In genomic region chr1:85438353-85438752, GRCh38 we compare ENCODE assay signal across 24 cellular contexts. TPM values are rescaled to one million over a fixed set of nuclear protein-coding genes. Genes with fewer than 3 reads are reported as not detected.
DNase-seq lines count a peak whose midpoint lies in the region; ATAC-seq and TF ChIP-seq lines count a peak whose summit lies in the region.
"Had no signal": no experiment of that assay in that cellular context is flagged by ENCODE, and none has a peak within 500 bp of the region (broad histone marks: within the 10 kb centered on the region; RNA-seq: fewer than 3 reads in every experiment).

No MANE protein-coding gene starts in this region.

- WGBS in GM23248 (ENCODE audit: low coverage in 1 of 2, low lambda C conversion rate in 2 of 2, missing lambda C conversion rate in 2 of 2), 2 experiments = 42 to 63% methylated on average over 2 of the region's 2 CpGs

- no peak overlapping the region for H3K4me3 ChIP-seq in GM23248
- no peak overlapping the region for H3K4me3 ChIP-seq in fibroblast of lung (replicated peaks in 1 of 4; ENCODE audit: control extremely low read depth in 1 of 4, insufficient read depth in 1 of 4, low read depth in 3 of 4, low read length in 4 of 4)
- H3K4me3 ChIP-seq: SJSA1, tibial nerve had no signal

- H3K27me3 Mint-ChIP-seq in nephron progenitor cell (ENCODE audit: low read depth, poor library complexity) = no peaks in the 10 kb centered on the region
- H3K27me3 Mint-ChIP-seq: activated B cell treated with CpG ODN at 0.5 μM for 24 hours, IgD-negative memory B cell had no signal

- H3K27ac ChIP-seq in GM23248 = peak overlapping the region; percentile 46; the same call in 1 of the 2 replicates
- H3K27ac ChIP-seq in fibroblast of lung (ENCODE audit: insufficient read depth, low read length) = no peak overlapping the region
- H3K27ac ChIP-seq: neutrophil, SJSA1, tibial nerve had no signal

- H3K9me2 ChIP-seq in GM23248 (ENCODE audit: insufficient read depth) = no peaks in the 10 kb centered on the region

- ATAC-seq in SK-N-SH treated with all-trans-retinoic acid at 6 μM for 48 hours = peak; percentile 18; the same call in 2 of the 3 replicates
- no peak for ATAC-seq in GM19397 (IDR thresholded peaks at IDR 0.05; ENCODE audit: unreplicated experiment)
- ATAC-seq in HG02885 (IDR thresholded peaks at IDR 0.05; ENCODE audit: poor library complexity, unreplicated experiment) = no peak
- ATAC-seq: activated CD8-positive, alpha-beta T cell treated with anti-CD3 and anti-CD28 coated beads, Interleukin-2, amount 10 ng/mL, durations not matched to agents 7 days and 5 days; left colon had no signal

- peaks cover 92% of the 10 kb centered on the region for H3K79me2 ChIP-seq in GM23248 (ENCODE audit: insufficient read depth)
- peaks cover 37% of the 10 kb centered on the region for H3K79me2 ChIP-seq in fibroblast of lung (ENCODE audit: control insufficient read depth, insufficient read depth, low read length)

- in situ Hi-C loops in GM23248 (cut with MboI) = no loop called here

- H3K4me1 Mint-ChIP-seq in nephron progenitor cell = peaks cover 38% of the 10 kb centered on the region
- H3K4me1 Mint-ChIP-seq: activated B cell treated with CpG ODN at 0.5 μM for 24 hours; activated naive CD4-positive, alpha-beta T cell treated with anti-CD3 and anti-CD28 coated beads, Interleukin-2, amount 50 U/mL, for 24 hours had no signal

- H2AFZ ChIP-seq in GM23248 (no peak overlapping the region), fibroblast of lung (ENCODE audit: low read length) (no peak overlapping the region)

- H3K36me3 ChIP-seq in GM23248 (ENCODE audit: low read depth) (peaks cover 3% of the 10 kb centered on the region; the same call in 1 of the 2 replicates), fibroblast of lung (ENCODE audit: control insufficient read depth, insufficient read depth, low read length) (no peaks in the 10 kb centered on the region)
- H3K36me3 ChIP-seq: neutrophil, tibial nerve had no signal

- H3K4me1 ChIP-seq in GM23248 (ENCODE audit: insufficient read depth) (peaks cover 39% of the 10 kb centered on the region), fibroblast of lung (ENCODE audit: control insufficient read depth, extremely low read depth, insufficient read depth, low read length) (peaks cover 11% of the 10 kb centered on the region)
- H3K4me1 ChIP-seq: SJSA1 had no signal

- H3K27me3 ChIP-seq in GM23248 (replicated peaks; ENCODE audit: insufficient read depth) = no peaks in the 10 kb centered on the region
- H3K27me3 ChIP-seq in fibroblast of lung (ENCODE audit: control insufficient read depth, insufficient read depth, low read length) = no peaks in the 10 kb centered on the region
- H3K27me3 ChIP-seq: neutrophil, SJSA1, tibial nerve had no signal

- DNase-seq in GM23248 (peak; percentile 42), fibroblast of lung (ENCODE audit: low read depth in 2 of 2) (peak in 1 of 2 donors; percentile 65), nephron progenitor cell (peak; percentile 7)
- DNase-seq in activated CD8-positive, alpha-beta memory T cell treated with anti-CD3 and anti-CD28 coated beads, Interleukin-2, amount 50 U/mL, for 48 hours = no peak
- no peak for DNase-seq in activated effector memory CD4-positive, alpha-beta T cell treated with anti-CD3 and anti-CD28 coated beads, Interleukin-2, amount 50 U/mL, for 16 hours
- DNase-seq: activated B cell treated with CpG ODN at 0.5 μM for 24 hours; activated CD8-positive, alpha-beta T cell treated with anti-CD3 and anti-CD28 coated beads, Interleukin-2, amount 10 ng/mL, durations not matched to agents 7 days and 5 days; activated T-cell treated with anti-CD3 and anti-CD28 coated beads, Interleukin-2, amount 50 U/mL, for 48 hours; cortex of kidney; H9; left colon; NCI-H1694 treated with DMSO at 0.1 percent for 48 hours; NCI-H2227 treated with DMSO at 0.1 percent for 48 hours; NCI-H82; stimulated activated naive CD4-positive, alpha-beta T cell; T-helper 2 cell had no signal

- TF ChIP-seq CTCF in fibroblast of lung (conservative IDR thresholded peaks at IDR 0.05 in 1 of 2, IDR thresholded peaks at IDR 0.05 in 1 of 2; ENCODE audit: low read depth in 1 of 2, low read length in 2 of 2) (no peak), nephron progenitor cell (IDR thresholded peaks at IDR 0.05) (no peak)

- H3K4me2 ChIP-seq in GM23248 (ENCODE audit: unreplicated experiment) = peak overlapping the region; percentile 23
- peak overlapping the region; percentile 11 for H3K4me2 ChIP-seq in fibroblast of lung (ENCODE audit: extremely low read depth, insufficient read depth, low read length)

- peaks cover 6% of the 10 kb centered on the region for H3K36me3 Mint-ChIP-seq in nephron progenitor cell (ENCODE audit: low read depth)
- H3K36me3 Mint-ChIP-seq: activated naive CD4-positive, alpha-beta T cell treated with anti-CD3 and anti-CD28 coated beads, Interleukin-2, amount 50 U/mL, for 24 hours had no signal

- H4K20me1 ChIP-seq in GM23248 (ENCODE audit: insufficient read depth) = no peaks in the 10 kb centered on the region; the same call in 1 of the 2 replicates
- no peaks in the 10 kb centered on the region for H4K20me1 ChIP-seq in fibroblast of lung (ENCODE audit: control insufficient read depth, extremely low read depth, insufficient read depth, low read length)

- peaks cover 56% of the 10 kb centered on the region for H3F3A ChIP-seq in GM23248 (ENCODE audit: insufficient read depth)

- no peaks in the 10 kb centered on the region for H3K9me3 ChIP-seq in GM23248 (ENCODE audit: low read depth)
- H3K9me3 ChIP-seq in fibroblast of lung (ENCODE audit: control insufficient read depth, insufficient read depth, low read depth, low read length) = no peaks in the 10 kb centered on the region
- H3K9me3 ChIP-seq: neutrophil, SJSA1, tibial nerve had no signal

- peaks cover 14% of the 10 kb centered on the region for H3K9me3 Mint-ChIP-seq in nephron progenitor cell
- H3K9me3 Mint-ChIP-seq: activated naive CD4-positive, alpha-beta T cell treated with anti-CD3 and anti-CD28 coated beads, Interleukin-2, amount 50 U/mL, for 24 hours had no signal

- H3K9ac ChIP-seq in GM23248 (no peak overlapping the region), fibroblast of lung (ENCODE audit: insufficient read depth, low read length) (no peak overlapping the region)

- peak overlapping the region; percentile 54 for H3K4me3 Mint-ChIP-seq in nephron progenitor cell
- H3K4me3 Mint-ChIP-seq: activated B cell treated with CpG ODN at 0.5 μM for 24 hours; activated CD8-positive, alpha-beta T cell treated with anti-CD3 and anti-CD28 coated beads, Interleukin-2, amount 10 ng/mL, durations not matched to agents 7 days and 5 days; activated naive CD4-positive, alpha-beta T cell treated with anti-CD3 and anti-CD28 coated beads, Interleukin-2, amount 50 U/mL, for 24 hours; H9; IgD-negative memory B cell had no signal

- no peak overlapping the region for H3K27ac Mint-ChIP-seq in nephron progenitor cell
- H3K27ac Mint-ChIP-seq: activated B cell treated with CpG ODN at 0.5 μM for 24 hours; activated CD8-positive, alpha-beta T cell treated with anti-CD3 and anti-CD28 coated beads, Interleukin-2, amount 10 ng/mL, durations not matched to agents 7 days and 5 days; activated naive CD4-positive, alpha-beta T cell treated with anti-CD3 and anti-CD28 coated beads, Interleukin-2, amount 50 U/mL, for 24 hours; IgD-negative memory B cell had no signal

TF ChIP-seq in SK-N-SH treated with all-trans-retinoic acid at 6 μM for 48 hours, 23 proteins besides CTCF, POLR2A, EP300 and RAD21 (continues in another document):
- TF ChIP-seq TCF4 (CRISPR knock-in tag; IDR thresholded peaks at IDR 0.05; ENCODE audit: borderline replicate concordance) (no peak), PPARA (CRISPR knock-in tag; IDR thresholded peaks at IDR 0.05; ENCODE audit: borderline replicate concordance) (no peak), ESRRG (CRISPR knock-in tag; IDR thresholded peaks at IDR 0.05) (no peak), ZNF70 (CRISPR knock-in tag; IDR thresholded peaks at IDR 0.05) (no peak), ZFP30 (CRISPR knock-in tag; IDR thresholded peaks at IDR 0.05) (no peak), POU6F1 (CRISPR knock-in tag; IDR thresholded peaks at IDR 0.05; ENCODE audit: borderline replicate concordance, low read depth) (no peak), PATZ1 (CRISPR knock-in tag; IDR thresholded peaks at IDR 0.05; ENCODE audit: borderline replicate concordance) (no peak), ZC3H10 (CRISPR knock-in tag; IDR thresholded peaks at IDR 0.05) (no peak), GLIS3 (CRISPR knock-in tag; IDR thresholded peaks at IDR 0.05) (no peak)

RNA-seq across cellular contexts. Expression of gene DDAH1, which starts 26.6 kb away (rescaled TPM):
- total RNA-seq in GM23248 (2014; rRNA removed; shearing (Covaris generic)) = 162 and 168 TPM in 2 replicates
- 234 and 238 TPM in 2 replicates for polyA plus RNA-seq in GM23248 (2016; fragmentation: Nextera tagmentation; extraction: Ambion mirVana)
- 22.6 and 50.0 TPM in 2 replicates for total RNA-seq in fibroblast of lung
- polyA plus RNA-seq in fibroblast of lung = 164 and 218 TPM in 2 replicates
- polyA plus RNA-seq in fibroblast of lung (2012) = 78.3 and 108 TPM in 2 replicates
- polyA minus RNA-seq in fibroblast of lung (ENCODE audit: low replicate concordance) = 84.3 and 113 TPM in 2 replicates

Comparison
In these comparisons a context has a peak if more than half of its experiments do, and no peak if none do; other contexts are left out.
1. DNase-seq: peak in GM23248 (single experiment) and nephron progenitor cell (single experiment); none in activated CD8-positive, alpha-beta memory T cell treated with anti-CD3 and anti-CD28 coated beads, Interleukin-2, amount 50 U/mL, for 48 hours (single experiment) and activated effector memory CD4-positive, alpha-beta T cell treated with anti-CD3 and anti-CD28 coated beads, Interleukin-2, amount 50 U/mL, for 16 hours (single experiment).